In genomic region chr16:68000450-68000849, GRCh38 we compare ENCODE assay signal across 15 cellular contexts. TPM values are rescaled to one million over a fixed set of nuclear protein-coding genes. Genes with fewer than 3 reads are reported as not detected.
DNase-seq lines count a peak whose midpoint lies in the region; ATAC-seq, FAIRE-seq and TF ChIP-seq lines count a peak whose summit lies in the region.
"Had no signal": no experiment of that assay in that cellular context is flagged by ENCODE, and none has a peak within 500 bp of the region (broad histone marks: within the 10 kb centered on the region; RNA-seq: fewer than 3 reads in every experiment).

No MANE protein-coding gene starts in this region.

- no peaks in the 10 kb centered on the region for H3K27me3 Mint-ChIP-seq in natural killer cell treated with Interleukin-12 subunit alpha and Interleukin-12 subunit beta and Interleukin-15 and Interleukin-18, amount 100 ng/mL, for 72 hours

- ATAC-seq in natural killer cell treated with Interleukin-12 subunit alpha and Interleukin-12 subunit beta and Interleukin-15 and Interleukin-18, amount 100 ng/mL, for 72 hours = no peak

- DNase-seq in CD1c-positive myeloid dendritic cell (ENCODE audit: extremely low spot score) (peak; percentile 66), HuH-7 (ENCODE audit: low spot score) (no peak), GM19239 (ENCODE audit: insufficient read length, low spot score) (no peak), DMS79 treated with DMSO at 0.1 percent for 48 hours (lab: John Stamatoyannopoulos, UW) (no peak)
- no peak for DNase-seq in natural killer cell treated with Interleukin-12 subunit alpha and Interleukin-12 subunit beta and Interleukin-15 and Interleukin-18, amount 100 ng/mL, for 72 hours (ENCODE audit: low spot score)
- no peak for DNase-seq in stimulated activated CD4-positive, alpha-beta T cell treated with anti-CD3 and anti-CD28 coated beads, Interleukin-12 subunit alpha, Interleukin-12 subunit beta, amount 100 ng/mL, for 4 hours
- DNase-seq: activated CD4-positive, alpha-beta T cell treated with anti-CD3 and anti-CD28 coated beads, Interleukin-2, amount 50 U/mL, for 48 hours; Caco-2; NCI-H446 treated with DMSO at 0.1 percent for 48 hours; stimulated activated CD4-positive, alpha-beta T cell treated with anti-CD3 and anti-CD28 coated beads, Interleukin-4, amount 100 ng/mL, for 1 hour; testis had no signal

- H3K9me2 ChIP-seq in Loucy (replicated peaks; ENCODE audit: low read depth, low read length) = no peaks in the 10 kb centered on the region

- peak overlapping the region; percentile 69 for H3K9ac ChIP-seq in Loucy (ENCODE audit: low read depth, low read length, poor library complexity, severe bottlenecking)
- H3K9ac ChIP-seq in endocrine pancreas (ENCODE audit: control insufficient read depth, insufficient read depth, low read length) = peak overlapping the region; percentile 41

- H3K36me3 Mint-ChIP-seq in natural killer cell treated with Interleukin-12 subunit alpha and Interleukin-12 subunit beta and Interleukin-15 and Interleukin-18, amount 100 ng/mL, for 72 hours = no peaks in the 10 kb centered on the region

- no peaks in the 10 kb centered on the region for H3K36me3 ChIP-seq in Loucy (ENCODE audit: insufficient read depth, low read length)
- no peaks in the 10 kb centered on the region for H3K36me3 ChIP-seq in endocrine pancreas (ENCODE audit: control insufficient read depth, insufficient read depth, low read length)

- no peaks in the 10 kb centered on the region for H3K27me3 ChIP-seq in Loucy (ENCODE audit: insufficient read depth, low read length, poor library complexity, severe bottlenecking)
- peaks cover 2% of the 10 kb centered on the region for H3K27me3 ChIP-seq in endocrine pancreas (ENCODE audit: control insufficient read depth, insufficient read depth, low read length)
- H3K27me3 ChIP-seq: testis had no signal

- H3K79me2 ChIP-seq in Loucy (ENCODE audit: insufficient read depth, low read length) = no peaks in the 10 kb centered on the region

- H3K27ac Mint-ChIP-seq in natural killer cell treated with Interleukin-12 subunit alpha and Interleukin-12 subunit beta and Interleukin-15 and Interleukin-18, amount 100 ng/mL, for 72 hours = peak overlapping the region; percentile 72 to 76

- FAIRE-seq in GM19239 (lab: Jason Lieb, UNC) = no peak

- H2AFZ ChIP-seq in Loucy (ENCODE audit: low read length) = no peak overlapping the region

- no peaks in the 10 kb centered on the region for H4K20me1 ChIP-seq in Loucy (ENCODE audit: insufficient read depth, low read length, poor library complexity, severe bottlenecking)

- H3K4me1 Mint-ChIP-seq in natural killer cell treated with Interleukin-12 subunit alpha and Interleukin-12 subunit beta and Interleukin-15 and Interleukin-18, amount 100 ng/mL, for 72 hours (ENCODE audit: low read depth in 2 of 2) = peaks cover 28 to 35% of the 10 kb centered on the region in 2 donors

- H3K9me3 ChIP-seq in Loucy (ENCODE audit: insufficient read depth, low read depth, low read length) (no peaks in the 10 kb centered on the region), endocrine pancreas (ENCODE audit: control insufficient read depth, low read length) (no peaks in the 10 kb centered on the region)
- H3K9me3 ChIP-seq: Caco-2, testis had no signal

- peaks cover 11% of the 10 kb centered on the region; the same call in 1 of the 2 replicates for H3F3A ChIP-seq in Loucy (ENCODE audit: low read depth)

- no peaks in the 10 kb centered on the region for H3K9me3 Mint-ChIP-seq in natural killer cell treated with Interleukin-12 subunit alpha and Interleukin-12 subunit beta and Interleukin-15 and Interleukin-18, amount 100 ng/mL, for 72 hours

- H3K4me2 ChIP-seq in Loucy (ENCODE audit: low read depth, low read length, poor library complexity, severe bottlenecking) = peak overlapping the region; percentile 72

- peaks cover 18% of the 10 kb centered on the region for H3K4me1 ChIP-seq in Loucy (ENCODE audit: insufficient read depth, low read length, poor library complexity, severe bottlenecking)
- H3K4me1 ChIP-seq in endocrine pancreas (ENCODE audit: control insufficient read depth, insufficient read depth, low read length) = no peaks in the 10 kb centered on the region
- H3K4me1 ChIP-seq: Caco-2, testis had no signal

- no peak for TF ChIP-seq CTCF in Loucy (conservative IDR thresholded peaks at IDR 0.05; ENCODE audit: low read length)

- H3K4me3 ChIP-seq in Loucy (ENCODE audit: low read length, poor library complexity, severe bottlenecking) (peak overlapping the region; percentile 70), endocrine pancreas (ENCODE audit: control insufficient read depth, insufficient read depth, low read length) (no peak overlapping the region)
- H3K4me3 ChIP-seq: SK-N-MC, testis had no signal

- H3K4me3 Mint-ChIP-seq in natural killer cell treated with Interleukin-12 subunit alpha and Interleukin-12 subunit beta and Interleukin-15 and Interleukin-18, amount 100 ng/mL, for 72 hours = peak overlapping the region; percentile 23

RNA-seq across cellular contexts. Expression of gene DPEP2, which starts 1.2 kb away (rescaled TPM):
- total RNA-seq in natural killer cell treated with Interleukin-12 subunit alpha and Interleukin-12 subunit beta and Interleukin-15 and Interleukin-18, amount 100 ng/mL, for 72 hours = 1 to 10 TPM; 2.2 to 2.3 TPM
- total RNA-seq: Caco-2, epithelial cell of proximal tubule had no signal

RNA-seq across cellular contexts. Expression of gene DPEP2NB, which starts 15.3 kb away (rescaled TPM):
- total RNA-seq in natural killer cell treated with Interleukin-12 subunit alpha and Interleukin-12 subunit beta and Interleukin-15 and Interleukin-18, amount 100 ng/mL, for 72 hours = not detected
- total RNA-seq: Caco-2, epithelial cell of proximal tubule had no signal

RNA-seq across cellular contexts. Expression of gene DPEP3, which starts 20.2 kb away (rescaled TPM):
- not detected for total RNA-seq in natural killer cell treated with Interleukin-12 subunit alpha and Interleukin-12 subunit beta and Interleukin-15 and Interleukin-18, amount 100 ng/mL, for 72 hours
- total RNA-seq: Caco-2, epithelial cell of proximal tubule had no signal

RNA-seq across cellular contexts. Expression of gene DDX28, which starts 22.6 kb away (rescaled TPM):
- 10 to 100 TPM; 16.2 to 20.1 TPM for total RNA-seq in natural killer cell treated with Interleukin-12 subunit alpha and Interleukin-12 subunit beta and Interleukin-15 and Interleukin-18, amount 100 ng/mL, for 72 hours

RNA-seq across cellular contexts. Expression of gene DUS2, which starts 22.6 kb away (rescaled TPM):
- 10 to 100 TPM; 23.3 to 43.5 TPM for total RNA-seq in natural killer cell treated with Interleukin-12 subunit alpha and Interleukin-12 subunit beta and Interleukin-15 and Interleukin-18, amount 100 ng/mL, for 72 hours
